In the genomic region with DNA sequence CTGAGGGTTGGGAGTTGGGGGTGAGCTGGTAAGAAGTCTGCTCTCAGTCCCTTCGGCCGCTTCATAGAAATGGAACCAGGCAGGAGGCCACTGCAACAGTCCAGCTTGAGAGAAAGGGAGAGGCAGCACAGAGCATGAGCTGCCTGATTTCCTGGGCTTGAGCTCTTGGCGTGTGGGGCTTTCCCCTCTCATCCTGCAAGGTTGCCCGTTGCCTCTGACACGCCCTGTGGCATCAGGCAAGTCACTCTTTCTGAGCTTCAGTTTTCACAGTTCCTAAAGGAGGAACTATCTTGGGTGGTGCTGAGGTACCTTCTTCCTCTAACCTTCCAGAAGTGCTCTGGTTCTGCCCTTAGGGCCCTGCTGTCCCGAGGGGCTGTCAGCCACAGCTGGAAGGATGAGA, we compare ENCODE assay signal across 12 cellular contexts. TPM values are rescaled to one million over a fixed set of nuclear protein-coding genes. Genes with fewer than 3 reads are reported as not detected.
DNase-seq lines count a peak whose midpoint lies in the region; ATAC-seq and TF ChIP-seq lines count a peak whose summit lies in the region.
"Had no signal": no experiment of that assay in that cellular context is flagged by ENCODE, and none has a peak within 500 bp of the region (broad histone marks: within the 10 kb centered on the region; RNA-seq: fewer than 3 reads in every experiment).

No MANE protein-coding gene starts in this region.

- H3K4me3 ChIP-seq in cardiac muscle cell (no peak overlapping the region), transverse colon (no peak overlapping the region), BE2C (ENCODE audit: low read depth, low read length) (no peak overlapping the region)

- peaks cover 18% of the 10 kb centered on the region for H3K4me1 ChIP-seq in cardiac muscle cell (ENCODE audit: low read depth)
- H3K4me1 ChIP-seq in transverse colon = peaks cover 37 to 76% (median 54%) of the 10 kb centered on the region in 4 donors
- H3K4me1 ChIP-seq in BE2C = peaks cover 9% of the 10 kb centered on the region

- no peak for TF ChIP-seq EP300 in transverse colon (IDR thresholded peaks at IDR 0.05; ENCODE audit: low read depth)

- ATAC-seq in left cardiac atrium (no peak), GM18505 (IDR thresholded peaks at IDR 0.05; ENCODE audit: unreplicated experiment) (no peak)

- TF ChIP-seq CTCF in cardiac muscle cell (IDR thresholded peaks at IDR 0.05; ENCODE audit: low read depth, low read length) = no peak
- no peak for TF ChIP-seq CTCF in transverse colon (IDR thresholded peaks at IDR 0.05)
- TF ChIP-seq CTCF in BE2C (IDR thresholded peaks at IDR 0.05; ENCODE audit: low read depth, low read length) = no peak

- TF ChIP-seq POLR2A in transverse colon (IDR thresholded peaks at IDR 0.05) = no peak
- TF ChIP-seq POLR2A in GM18505 (IDR thresholded peaks at IDR 0.05; ENCODE audit: borderline replicate concordance, extremely low read depth, insufficient read depth, insufficient read length) = no peak

- H3K36me3 ChIP-seq in cardiac muscle cell (no peaks in the 10 kb centered on the region), transverse colon (no peaks in the 10 kb centered on the region), BE2C (no peaks in the 10 kb centered on the region)

- peaks cover 63% of the 10 kb centered on the region for H3K4me1 Mint-ChIP-seq in dendritic cell treated with granulocyte-macrophage colony-stimulating factor and Interleukin-4, amounts not matched to agents 40 ng/mL and 50 ng/mL, for 4 days (ENCODE audit: low read depth)

- peak overlapping the region; percentile 27 for H3K4me3 Mint-ChIP-seq in dendritic cell treated with granulocyte-macrophage colony-stimulating factor and Interleukin-4, amounts not matched to agents 40 ng/mL and 50 ng/mL, for 4 days

- peaks cover 24% of the 10 kb centered on the region for H3K36me3 Mint-ChIP-seq in dendritic cell treated with granulocyte-macrophage colony-stimulating factor and Interleukin-4, amounts not matched to agents 40 ng/mL and 50 ng/mL, for 4 days (ENCODE audit: low read depth)

- H3K9me3 ChIP-seq in cardiac muscle cell (ENCODE audit: low read depth) (no peaks in the 10 kb centered on the region), transverse colon (no peaks in the 10 kb centered on the region), BE2C (no peaks in the 10 kb centered on the region)

- peak overlapping the region; percentile 85 for H3K27ac Mint-ChIP-seq in dendritic cell treated with granulocyte-macrophage colony-stimulating factor and Interleukin-4, amounts not matched to agents 40 ng/mL and 50 ng/mL, for 4 days

- intact Hi-C loops in left cardiac atrium (cut with DNase I) = no loop called here
- intact Hi-C loops in dendritic cell treated with granulocyte-macrophage colony-stimulating factor and Interleukin-4, amounts not matched to agents 40 ng/mL and 50 ng/mL, for 4 days (cut with micrococcal nuclease) = no loop called here
- intact Hi-C loops in transverse colon (cut with DNase I; ENCODE audit: low total_unique reads) = no loop called here

- peak overlapping the region; percentile 18 for H3K27ac ChIP-seq in cardiac muscle cell
- H3K27ac ChIP-seq in transverse colon = peak overlapping the region; percentile 74 to 89 (median 85)

- no peaks in the 10 kb centered on the region for H3K27me3 ChIP-seq in cardiac muscle cell
- H3K27me3 ChIP-seq in transverse colon = no peaks in the 10 kb centered on the region
- no peaks in the 10 kb centered on the region for H3K27me3 ChIP-seq in BE2C

- DNase-seq in cardiac muscle cell (ENCODE audit: low read depth in 1 of 2, low spot score in 1 of 2) (no peak), left cardiac atrium (no peak), NOMO-1 treated with DMSO at 0.1 percent for 48 hours (lab: John Stamatoyannopoulos, UW; ENCODE audit: unreplicated experiment) (peak; percentile 82), transverse colon (peak; percentile 73), DMS79 (lab: John Stamatoyannopoulos, UW) (no peak), BE2C (no peak)
- DNase-seq: NCI-H1694 treated with DMSO at 0.1 percent for 48 hours, nucleus accumbens had no signal

- no peaks in the 10 kb centered on the region for H3K9me3 Mint-ChIP-seq in dendritic cell treated with granulocyte-macrophage colony-stimulating factor and Interleukin-4, amounts not matched to agents 40 ng/mL and 50 ng/mL, for 4 days
- H3K9me3 Mint-ChIP-seq: activated T-helper 2 cell treated with anti-CD3 and anti-CD28 coated beads, Interferon-gamma antibody, Interleukin-2, Interleukin-4, amounts not matched to agents 10 μg/mL and 5 μg/mL and 100 μg/mL, durations not matched to agents 14 hours and 24 hours and 36 hours had no signal

- 42% methylated on average over 6 of the region's 6 CpGs; no CpG with 5 or more reads in 1 of the 2 donors for WGBS in transverse colon (ENCODE audit: low coverage in 1 of 2), 2 donors

- H3K27me3 Mint-ChIP-seq in dendritic cell treated with granulocyte-macrophage colony-stimulating factor and Interleukin-4, amounts not matched to agents 40 ng/mL and 50 ng/mL, for 4 days = peaks cover 17% of the 10 kb centered on the region

- in situ Hi-C loops in transverse colon (cut with MboI; ENCODE audit: low pct_ligation_motif_present in 1 of 4, low pct_unique_long_range_greater_than_20kb in 1 of 4, low sequenced_read_pairs in 3 of 4) = no loop called here

RNA-seq across cellular contexts. Expression of gene MESP2, which starts 4.9 kb away (rescaled TPM):
- total RNA-seq in cardiac muscle cell = 0.32 and 2.4 TPM in 2 replicates
- polyA plus RNA-seq in cardiac muscle cell = 1.1 and 2.5 TPM in 2 replicates
- total RNA-seq in left cardiac atrium = under 1 TPM; 0.16 to 0.56 TPM
- total RNA-seq in transverse colon = under 1 TPM in 2 of 4 donors, not detected in 2; 0.64 to 0.96 TPM
- polyA plus RNA-seq in BE2C (2012; ENCODE audit: insufficient read depth, insufficient read length, low read depth) = not detected

RNA-seq across cellular contexts. Expression of gene MESP1, which starts 30.0 kb away (rescaled TPM):
- 1.9 and 5.3 TPM in 2 replicates for total RNA-seq in cardiac muscle cell
- 9.3 and 9.9 TPM in 2 replicates for polyA plus RNA-seq in cardiac muscle cell
- 10 to 100 TPM in 1 of 2 donors, 1 to 10 TPM in 1; 4.7 to 10.5 TPM for total RNA-seq in left cardiac atrium
- 10 to 100 TPM in 3 of 4 donors, 1 to 10 TPM in 1; 8.6 to 13.5 (median 12.5) TPM for total RNA-seq in transverse colon
- 8.4 TPM for polyA plus RNA-seq in BE2C (2012; ENCODE audit: insufficient read depth, insufficient read length, low read depth)

RNA-seq across cellular contexts. Expression of gene ANPEP, which starts 33.6 kb away (rescaled TPM):
- total RNA-seq in cardiac muscle cell = 0.21 TPM in 1 of 2 replicates, not detected in the other
- polyA plus RNA-seq in cardiac muscle cell = 0.17 and 0.20 TPM in 2 replicates
- 10 to 100 TPM in 1 of 2 donors, 1 to 10 TPM in 1; 5.6 to 21.0 TPM for total RNA-seq in left cardiac atrium
- 1,000 to 10,000 TPM in 1 of 4 donors, 100 to 1,000 TPM in 3; 133 to 1,054 (median 474) TPM for total RNA-seq in transverse colon
- 1.4 TPM for polyA plus RNA-seq in BE2C (2012; ENCODE audit: insufficient read depth, insufficient read length, low read depth)
- total RNA-seq: SK-MEL-5 had no signal

Comparison
In these comparisons a context has a peak if more than half of its experiments do, and no peak if none do; other contexts are left out.
1. DNase-seq: peak in NOMO-1 treated with DMSO at 0.1 percent for 48 hours (single experiment) and transverse colon (single experiment); none in cardiac muscle cell (0 of 2), left cardiac atrium (single experiment), DMS79 (single experiment) and BE2C (single experiment).
2. RNA of gene ANPEP, which starts 33.6 kb away (total RNA-seq): 133 to 1,054 TPM in transverse colon; 5.6 to 21.0 TPM in left cardiac atrium and 0.21 TPM in cardiac muscle cell; every median in the first group is over 4 times any median in the second.